8 cellular contexts compared by ENCODE assay signal in the genomic region with DNA sequence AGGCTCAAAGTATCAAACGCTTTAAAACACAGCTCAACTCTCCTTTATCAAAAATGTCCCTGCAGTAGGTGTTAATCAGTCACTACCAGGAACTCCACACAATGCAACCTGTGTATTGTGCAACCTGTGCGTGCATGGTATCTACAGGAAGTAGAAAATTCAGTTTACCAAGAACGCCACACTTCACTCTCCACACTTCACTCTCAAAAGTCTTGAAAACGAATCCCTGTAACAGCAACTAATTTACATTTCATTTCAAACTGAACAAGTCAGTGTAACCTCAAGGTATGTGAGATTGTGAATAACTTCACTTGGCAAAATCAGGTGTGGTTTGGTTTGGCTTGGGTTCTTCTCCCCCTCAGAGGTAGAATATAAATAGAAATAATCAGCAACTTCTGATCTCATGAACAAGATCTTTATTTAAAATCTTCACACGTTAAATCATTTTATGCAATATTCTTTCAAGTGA. TPM values are rescaled to one million over a fixed set of nuclear protein-coding genes. Genes with fewer than 3 reads are reported as not detected.
DNase-seq lines count a peak whose midpoint lies in the region; ATAC-seq and TF ChIP-seq lines count a peak whose summit lies in the region.

No MANE protein-coding gene starts in this region.

- no peaks in the 10 kb centered on the region for H3K27me3 Mint-ChIP-seq in activated CD8-positive, alpha-beta memory T cell treated with anti-CD3 and anti-CD28 coated beads, Interleukin-2, amount 10 ng/mL, durations not matched to agents 7 days and 5 days

- no peak overlapping the region for H3K9ac ChIP-seq in MM.1S (ENCODE audit: low read length)

- H3K36me3 Mint-ChIP-seq in activated CD8-positive, alpha-beta memory T cell treated with anti-CD3 and anti-CD28 coated beads, Interleukin-2, amount 10 ng/mL, durations not matched to agents 7 days and 5 days, result peaks cover 10% of the 10 kb centered on the region
- peaks cover 4 to 45% of the 10 kb centered on the region in 2 donors for H3K36me3 Mint-ChIP-seq in activated naive CD4-positive, alpha-beta T cell treated with anti-CD3 and anti-CD28 coated beads, Interleukin-2, amount 50 U/mL, for 72 hours

- peak overlapping the region; percentile 84 for H3K4me3 Mint-ChIP-seq in activated CD8-positive, alpha-beta memory T cell treated with anti-CD3 and anti-CD28 coated beads, Interleukin-2, amount 10 ng/mL, durations not matched to agents 7 days and 5 days

- peak overlapping the region; percentile 88 for H3K27ac Mint-ChIP-seq in activated CD8-positive, alpha-beta memory T cell treated with anti-CD3 and anti-CD28 coated beads, Interleukin-2, amount 10 ng/mL, durations not matched to agents 7 days and 5 days
- H3K27ac Mint-ChIP-seq in activated naive CD4-positive, alpha-beta T cell treated with anti-CD3 and anti-CD28 coated beads, Interleukin-2, amount 50 U/mL, for 72 hours, result peak overlapping the region; percentile 38 to 90

- CTCF ChIA-PET in activated CD8-positive, alpha-beta memory T cell treated with anti-CD3 and anti-CD28 coated beads, Interleukin-2, amount 10 ng/mL, durations not matched to agents 7 days and 5 days (lab: Charles Lee), result no interaction called here
- CTCF ChIA-PET in RWPE1 (lab: Yijun Ruan, JAX), result interaction anchor here (0.6 kb wide), 1 partner anchor 123 kb away, joined by 3 read pairs; no protein-coding TSS in a partner anchor

- no peaks in the 10 kb centered on the region for H3K9me2 ChIP-seq in MM.1S (replicated peaks; ENCODE audit: insufficient read depth, low read length)

- TF ChIP-seq CTCF in MM.1S (IDR thresholded peaks at IDR 0.05; ENCODE audit: low read length) (no peak), RWPE1 (conservative IDR thresholded peaks at IDR 0.05; ENCODE audit: low read depth) (no peak)

- no peaks in the 10 kb centered on the region for H3K27me3 ChIP-seq in MM.1S (replicated peaks; ENCODE audit: insufficient read depth, low read length)

- no peak for ATAC-seq in activated CD8-positive, alpha-beta memory T cell treated with anti-CD3 and anti-CD28 coated beads, Interleukin-2, amount 10 ng/mL, durations not matched to agents 7 days and 5 days
- peak; percentile 33 to 42 for ATAC-seq in activated naive CD4-positive, alpha-beta T cell treated with anti-CD3 and anti-CD28 coated beads, Interleukin-2, amount 50 U/mL, for 72 hours

- H3K27ac ChIP-seq in MM.1S (ENCODE audit: low read length), result no peak overlapping the region
- no peak overlapping the region for H3K27ac ChIP-seq in RWPE1

- no peaks in the 10 kb centered on the region for H3K9me3 Mint-ChIP-seq in activated CD8-positive, alpha-beta memory T cell treated with anti-CD3 and anti-CD28 coated beads, Interleukin-2, amount 10 ng/mL, durations not matched to agents 7 days and 5 days (ENCODE audit: low read depth)
- peaks cover 0 to 5% of the 10 kb centered on the region in 2 donors for H3K9me3 Mint-ChIP-seq in activated naive CD4-positive, alpha-beta T cell treated with anti-CD3 and anti-CD28 coated beads, Interleukin-2, amount 50 U/mL, for 72 hours

- no peaks in the 10 kb centered on the region for H3K79me2 ChIP-seq in MM.1S (ENCODE audit: low read length)

- DNase-seq in activated CD8-positive, alpha-beta memory T cell treated with anti-CD3 and anti-CD28 coated beads, Interleukin-2, amount 10 ng/mL, durations not matched to agents 7 days and 5 days, result peak; percentile 51
- DNase-seq in activated CD8-positive, alpha-beta memory T cell treated with anti-CD3 and anti-CD28 coated beads, Interleukin-2, amount 50 U/mL, for 48 hours, result no peak
- peak; percentile 40 for DNase-seq in Jurkat, Clone E6-1 (ENCODE audit: low read depth, low spot score)
- peak in 1 of 2 donors; percentile 14 for DNase-seq in activated naive CD4-positive, alpha-beta T cell treated with anti-CD3 and anti-CD28 coated beads, Interleukin-2, amount 50 U/mL, for 72 hours (ENCODE audit: low spot score in 2 of 2)
- DNase-seq in medulla oblongata (ENCODE audit: extremely low spot score) (peak; percentile 13), MM.1S (no peak), NCI-H1694 treated with DMSO at 0.1 percent for 48 hours (lab: John Stamatoyannopoulos, UW) (no peak), RWPE1 (ENCODE audit: low spot score) (no peak)

- H3K9me3 ChIP-seq in MM.1S (replicated peaks; ENCODE audit: insufficient read depth, low read length), result no peaks in the 10 kb centered on the region

- peak overlapping the region; percentile 75; the same call in 1 of the 2 replicates for H3K4me3 ChIP-seq in Jurkat, Clone E6-1 (ENCODE audit: low read length)
- no peak overlapping the region for H3K4me3 ChIP-seq in MM.1S (ENCODE audit: low read length)

- no peak overlapping the region for H2AFZ ChIP-seq in MM.1S (ENCODE audit: low read length)

- no peaks in the 10 kb centered on the region for H3K36me3 ChIP-seq in MM.1S (replicated peaks; ENCODE audit: insufficient read depth, low read length)

- H3K4me1 ChIP-seq in MM.1S (ENCODE audit: low read length), result peaks cover 4% of the 10 kb centered on the region; the same call in 1 of the 2 replicates

- H4K20me1 ChIP-seq in MM.1S (ENCODE audit: insufficient read depth, low read length), result no peaks in the 10 kb centered on the region

- H3F3A ChIP-seq in MM.1S (ENCODE audit: insufficient read depth, low read length), result no peaks in the 10 kb centered on the region; the same call in 1 of the 2 replicates

- POLR2A ChIA-PET in RWPE1 (lab: Yijun Ruan, JAX; ENCODE audit: low non-redundant PET), result no interaction called here

- H3K4me1 Mint-ChIP-seq in activated CD8-positive, alpha-beta memory T cell treated with anti-CD3 and anti-CD28 coated beads, Interleukin-2, amount 10 ng/mL, durations not matched to agents 7 days and 5 days, result peaks cover 29% of the 10 kb centered on the region

- H3K4me2 ChIP-seq in MM.1S (ENCODE audit: low read depth, low read length), result no peak overlapping the region

RNA-seq across cellular contexts. Expression of gene RALGAPA2, which starts 1.6 kb away (rescaled TPM):
- total RNA-seq in activated CD8-positive, alpha-beta memory T cell treated with anti-CD3 and anti-CD28 coated beads, Interleukin-2, amount 10 ng/mL, durations not matched to agents 7 days and 5 days, result 10 to 100 TPM; 11.7 to 16.0 TPM
- polyA plus RNA-seq in Jurkat, Clone E6-1 (2012; ENCODE audit: insufficient read depth, insufficient read length), result 15.8 TPM
- 10 to 100 TPM; 24.9 to 33.1 TPM for total RNA-seq in activated naive CD4-positive, alpha-beta T cell treated with anti-CD3 and anti-CD28 coated beads, Interleukin-2, amount 50 U/mL, for 72 hours

Comparison
In these comparisons a context has a peak if more than half of its experiments do, and no peak if none do; other contexts are left out.
1. DNase-seq: peak in activated CD8-positive, alpha-beta memory T cell treated with anti-CD3 and anti-CD28 coated beads, Interleukin-2, amount 10 ng/mL, durations not matched to agents 7 days and 5 days (single experiment), Jurkat, Clone E6-1 (single experiment) and medulla oblongata (single experiment); none in activated CD8-positive, alpha-beta memory T cell treated with anti-CD3 and anti-CD28 coated beads, Interleukin-2, amount 50 U/mL, for 48 hours (single experiment), MM.1S (single experiment), NCI-H1694 treated with DMSO at 0.1 percent for 48 hours (single experiment) and RWPE1 (single experiment).